Comparison of ENCODE assay signal across 20 cellular contexts in the genomic region with DNA sequence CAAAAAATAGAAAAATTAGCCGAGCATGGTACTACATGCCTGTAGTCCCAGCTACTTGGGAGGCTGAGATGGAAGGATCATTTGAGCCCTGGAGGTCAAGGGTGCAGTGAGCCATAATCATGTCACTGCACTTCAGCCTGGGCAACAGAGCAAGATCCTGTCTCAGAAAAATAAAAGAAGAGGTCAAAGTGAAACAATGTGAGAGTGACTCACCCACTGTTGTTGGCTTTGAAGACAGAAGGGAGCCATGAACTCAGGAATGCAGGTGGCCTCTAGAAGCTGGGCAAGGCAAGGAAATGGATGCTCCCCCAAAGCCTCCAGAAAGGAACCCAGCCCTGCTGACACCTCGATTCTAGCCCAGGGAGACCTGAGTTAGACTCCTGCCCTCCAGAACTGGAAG. TPM values are rescaled to one million over a fixed set of nuclear protein-coding genes. Genes with fewer than 3 reads are reported as not detected.
DNase-seq lines count a peak whose midpoint lies in the region; ATAC-seq and TF ChIP-seq lines count a peak whose summit lies in the region.
"Had no signal": no experiment of that assay in that cellular context is flagged by ENCODE, and none has a peak within 500 bp of the region (broad histone marks: within the 10 kb centered on the region; RNA-seq: fewer than 3 reads in every experiment).

No MANE protein-coding gene starts in this region.

- TF ChIP-seq CTCF in HCT116 (IDR thresholded peaks at IDR 0.05 in 2 of 3, conservative IDR thresholded peaks at IDR 0.05 in 1 of 3; ENCODE audit: borderline replicate concordance in 1 of 3, insufficient read depth in 1 of 3, low read depth in 2 of 3, low read length in 2 of 3) = no peak
- TF ChIP-seq CTCF in chondrocyte (IDR thresholded peaks at IDR 0.05) = no peak
- TF ChIP-seq CTCF in sigmoid colon (IDR thresholded peaks at IDR 0.05) = no peak
- TF ChIP-seq CTCF in endothelial cell (IDR thresholded peaks at IDR 0.05; ENCODE audit: unreplicated experiment) = no peak

- H4K20me1 ChIP-seq in HCT116 (ENCODE audit: insufficient read depth) = no peaks in the 10 kb centered on the region

- H4K91ac ChIP-seq in neuronal stem cell (ENCODE audit: low read depth, low read length, poor library complexity) = no peak overlapping the region

- H3K27ac ChIP-seq in HCT116 (ENCODE audit: low read depth, low read length) (no peak overlapping the region), sigmoid colon (no peak overlapping the region), neuronal stem cell (replicated peaks; ENCODE audit: low read length) (no peak overlapping the region)
- H3K27ac ChIP-seq: HL-60, PC-9, SJCRH30 had no signal

- no peak overlapping the region for H3K23ac ChIP-seq in neuronal stem cell (ENCODE audit: low read depth, low read length, poor library complexity)

- CTCF ChIA-PET in HCT116 (lab: Charles Lee) = no interaction called here

- H3K4me1 Mint-ChIP-seq in activated CD4-positive, alpha-beta T cell treated with anti-CD3 and anti-CD28 coated beads, Interleukin-2, amount 10 ng/mL, durations not matched to agents 24 days and 14 days = peaks cover 35% of the 10 kb centered on the region
- H3K4me1 Mint-ChIP-seq in chondrocyte (ENCODE audit: low read depth) = peaks cover 28% of the 10 kb centered on the region
- H3K4me1 Mint-ChIP-seq in endothelial cell (ENCODE audit: unreplicated experiment) = peaks cover 13% of the 10 kb centered on the region

- H3K9me3 Mint-ChIP-seq in activated CD4-positive, alpha-beta T cell treated with anti-CD3 and anti-CD28 coated beads, Interleukin-2, amount 10 ng/mL, durations not matched to agents 24 days and 14 days = no peaks in the 10 kb centered on the region
- H3K9me3 Mint-ChIP-seq in chondrocyte (ENCODE audit: low read depth) = no peaks in the 10 kb centered on the region
- no peaks in the 10 kb centered on the region for H3K9me3 Mint-ChIP-seq in endothelial cell (ENCODE audit: unreplicated experiment)
- H3K9me3 Mint-ChIP-seq: CD4-positive, CD25-positive, alpha-beta regulatory T cell had no signal

- H3K4me3 Mint-ChIP-seq in activated CD4-positive, alpha-beta T cell treated with anti-CD3 and anti-CD28 coated beads, Interleukin-2, amount 10 ng/mL, durations not matched to agents 24 days and 14 days = no peak overlapping the region
- H3K4me3 Mint-ChIP-seq in chondrocyte (ENCODE audit: unreplicated experiment) = no peak overlapping the region
- H3K4me3 Mint-ChIP-seq in endothelial cell (ENCODE audit: unreplicated experiment) = no peak overlapping the region

- H2AFZ ChIP-seq in HCT116 (ENCODE audit: low read depth, low read length, poor library complexity, severe bottlenecking) (no peak overlapping the region), neuronal stem cell (ENCODE audit: low read length) (no peak overlapping the region)
- H2AFZ ChIP-seq: PC-9 had no signal

- no peak overlapping the region for H2BK120ac ChIP-seq in neuronal stem cell (ENCODE audit: low read depth, low read length)

- no peak for ATAC-seq in HCT116

- no peaks in the 10 kb centered on the region for H3K27me3 Mint-ChIP-seq in activated CD4-positive, alpha-beta T cell treated with anti-CD3 and anti-CD28 coated beads, Interleukin-2, amount 10 ng/mL, durations not matched to agents 24 days and 14 days
- H3K27me3 Mint-ChIP-seq in chondrocyte (ENCODE audit: low read depth) = no peaks in the 10 kb centered on the region
- peaks cover 10% of the 10 kb centered on the region for H3K27me3 Mint-ChIP-seq in endothelial cell (ENCODE audit: unreplicated experiment)
- H3K27me3 Mint-ChIP-seq: CD4-positive, CD25-positive, alpha-beta regulatory T cell had no signal

- no peak overlapping the region for H3K4ac ChIP-seq in neuronal stem cell (ENCODE audit: low read length)

- H3K36me3 ChIP-seq in HCT116 (ENCODE audit: control insufficient read depth in 1 of 2, insufficient read depth in 2 of 2, low read length in 2 of 2) (peaks cover 2 to 8% of the 10 kb centered on the region in 2 experiments; a peak in 2 of 4 replicates), sigmoid colon (peaks cover 0 to 41% (median 15%) of the 10 kb centered on the region in 4 donors), neuronal stem cell (replicated peaks in 1 of 2; ENCODE audit: control insufficient read depth in 2 of 2, insufficient read depth in 2 of 2, low read length in 2 of 2) (peaks cover 9 to 52% of the 10 kb centered on the region in 2 donors)
- H3K36me3 ChIP-seq: SJCRH30 had no signal

- peaks cover 34% of the 10 kb centered on the region for H3K36me3 Mint-ChIP-seq in activated CD4-positive, alpha-beta T cell treated with anti-CD3 and anti-CD28 coated beads, Interleukin-2, amount 10 ng/mL, durations not matched to agents 24 days and 14 days (ENCODE audit: low read depth)
- H3K36me3 Mint-ChIP-seq in chondrocyte (ENCODE audit: low read depth) (peaks cover 13% of the 10 kb centered on the region), endothelial cell (ENCODE audit: low read depth, unreplicated experiment) (peaks cover 4% of the 10 kb centered on the region)

- no TSS peak for BruUV-seq in HCT116 (replicated peaks; lab: Mats Ljungman, UMichigan)

- TF ChIP-seq POLR2A in HCT116 (IDR thresholded peaks at IDR 0.05; ENCODE audit: borderline replicate concordance, extremely low read depth, insufficient read depth, insufficient read length) (no peak), sigmoid colon (IDR thresholded peaks at IDR 0.05) (no peak)

- H3K9me3 ChIP-seq in HCT116 (ENCODE audit: control insufficient read depth in 1 of 2, insufficient read depth in 1 of 2, low read depth in 1 of 2, low read length in 2 of 2) = no peaks in the 10 kb centered on the region
- H3K9me3 ChIP-seq in sigmoid colon = no peaks in the 10 kb centered on the region
- no peaks in the 10 kb centered on the region for H3K9me3 ChIP-seq in neuronal stem cell (replicated peaks in 1 of 2; ENCODE audit: control insufficient read depth in 2 of 2, insufficient read depth in 1 of 2, low read depth in 1 of 2, low read length in 2 of 2)
- H3K9me3 ChIP-seq: BE2C, Caco-2, SJCRH30 had no signal

- DNase-seq in activated CD4-positive, alpha-beta T cell treated with anti-CD3 and anti-CD28 coated beads, Interleukin-2, amount 10 ng/mL, durations not matched to agents 24 days and 14 days = no peak
- DNase-seq in activated CD4-positive, alpha-beta T cell treated with anti-CD3 and anti-CD28 coated beads for 4 hours = no peak
- no peak for DNase-seq in HCT116 (ENCODE audit: low read depth, low spot score)
- DNase-seq in chondrocyte (ENCODE audit: low spot score) = peak; percentile 13
- peak; percentile 26 for DNase-seq in sigmoid colon
- DNase-seq in neuronal stem cell (ENCODE audit: low spot score) = no peak
- DNase-seq in NCI-H524 treated with DMSO at 0.1 percent for 48 hours (lab: John Stamatoyannopoulos, UW) = no peak
- DNase-seq in endothelial cell (ENCODE audit: low spot score) = no peak
- DNase-seq: 8988T; BE2C; CD4-positive, CD25-positive, alpha-beta regulatory T cell; DMS153; NCI-H1105; NCI-H2081 treated with DMSO at 0.1 percent for 48 hours; NCI-H2227 treated with DMSO at 0.1 percent for 48 hours; NCI-H510A treated with DMSO at 0.1 percent for 48 hours; PC-9; SJCRH30 had no signal

- H3K27me3 ChIP-seq in HCT116 (ENCODE audit: insufficient read depth, low read length) = no peaks in the 10 kb centered on the region
- no peaks in the 10 kb centered on the region for H3K27me3 ChIP-seq in sigmoid colon
- H3K27me3 ChIP-seq in neuronal stem cell (ENCODE audit: control insufficient read depth in 3 of 3, insufficient read depth in 3 of 3, low read depth in 1 of 3, low read length in 3 of 3) = no peaks in the 10 kb centered on the region
- H3K27me3 ChIP-seq: BE2C, SJCRH30 had no signal

- POLR2A ChIA-PET in HCT116 (lab: Charles Lee) = no interaction called here

- H3K79me2 ChIP-seq in HCT116 (ENCODE audit: insufficient read depth, low read length) = peaks cover 57% of the 10 kb centered on the region

- no peak overlapping the region for H2AK5ac ChIP-seq in neuronal stem cell (ENCODE audit: low read depth, low read length)

- RAD21 ChIA-PET in HCT116 (lab: Charles Lee; ENCODE audit: low non-redundant PET in 1 of 2, low total read pairs in 2 of 2, uncharacterized antibody in 2 of 2, unreplicated experiment in 2 of 2) = no interaction called here

- H3K4me1 ChIP-seq in HCT116 (ENCODE audit: control insufficient read depth in 1 of 2, insufficient read depth in 2 of 2, low read length in 2 of 2) = peaks cover 5 to 35% of the 10 kb centered on the region in 2 experiments; a peak in 3 of 4 replicates
- H3K4me1 ChIP-seq in sigmoid colon = peaks cover 0 to 14% (median 10%) of the 10 kb centered on the region in 4 donors
- H3K4me1 ChIP-seq in neuronal stem cell (ENCODE audit: control insufficient read depth in 2 of 2, insufficient read depth in 1 of 2, low read depth in 1 of 2, low read length in 2 of 2) = peaks cover 5% of the 10 kb centered on the region in 2 donors
- H3K4me1 ChIP-seq: BE2C had no signal

- H2BK12ac ChIP-seq in neuronal stem cell (ENCODE audit: low read length) = no peak overlapping the region

- no peak overlapping the region for H2BK5ac ChIP-seq in neuronal stem cell (ENCODE audit: low read length)

- H3K14ac ChIP-seq in neuronal stem cell (ENCODE audit: low read length) = no peak overlapping the region

- 90 to 95% methylated on average over 2 of the region's 2 CpGs for WGBS in sigmoid colon, 2 donors
- no CpG with 5 or more reads among the region's 2 CpGs for WGBS in neuronal stem cell (ENCODE audit: extremely low coverage in 2 of 2, insufficient read length in 2 of 2, insufficient replicate concordance in 1 of 2), 2 donors

- H3K9me2 ChIP-seq in HCT116 (ENCODE audit: insufficient read depth) = no peaks in the 10 kb centered on the region

- no peak overlapping the region for H3K18ac ChIP-seq in neuronal stem cell (ENCODE audit: low read length)

- H3K4me2 ChIP-seq in HCT116 (ENCODE audit: low read length) (peak overlapping the region; percentile 29), neuronal stem cell (ENCODE audit: insufficient read depth, low read length, poor library complexity, severe bottlenecking) (no peak overlapping the region)
- H3K4me2 ChIP-seq: PC-9 had no signal

- no peak for TF ChIP-seq RAD21 in HCT116 (IDR thresholded peaks at IDR 0.05; ENCODE audit: low read depth)

- H3K79me1 ChIP-seq in neuronal stem cell (ENCODE audit: low read depth, low read length) = peaks cover 2% of the 10 kb centered on the region

- no peak for TF ChIP-seq EP300 in sigmoid colon (IDR thresholded peaks at IDR 0.05)

- no peak overlapping the region for H3K9ac ChIP-seq in HCT116 (ENCODE audit: low read length)
- H3K9ac ChIP-seq in neuronal stem cell (ENCODE audit: low read depth, low read length, poor library complexity) = no peak overlapping the region

- no peak overlapping the region for H2BK15ac ChIP-seq in neuronal stem cell (ENCODE audit: low read length)

- intact Hi-C loops in activated CD4-positive, alpha-beta T cell treated with anti-CD3 and anti-CD28 coated beads, Interleukin-2, amount 10 ng/mL, durations not matched to agents 24 days and 14 days (cut with micrococcal nuclease) = no loop called here
- intact Hi-C loops in HCT116 (cut with micrococcal nuclease) = loop anchor here (2.0 kb wide), 1 partner anchor 60 kb away; no protein-coding TSS in a partner anchor
- intact Hi-C loops in sigmoid colon (cut with DNase I) = no loop called here

- H4K8ac ChIP-seq in neuronal stem cell (ENCODE audit: low read depth, low read length) = no peak overlapping the region

- no peak overlapping the region for H3K4me3 ChIP-seq in HCT116 (replicated peaks in 1 of 2; ENCODE audit: low read depth in 1 of 2, low read length in 2 of 2)
- H3K4me3 ChIP-seq in sigmoid colon = no peak overlapping the region
- H3K4me3 ChIP-seq in neuronal stem cell (ENCODE audit: low read length in 2 of 2) = no peak overlapping the region
- H3K4me3 ChIP-seq: PC-9, SJCRH30 had no signal

- H3K27ac Mint-ChIP-seq in activated CD4-positive, alpha-beta T cell treated with anti-CD3 and anti-CD28 coated beads, Interleukin-2, amount 10 ng/mL, durations not matched to agents 24 days and 14 days = peak overlapping the region; percentile 39
- no peak overlapping the region for H3K27ac Mint-ChIP-seq in chondrocyte (ENCODE audit: unreplicated experiment)
- no peak overlapping the region for H3K27ac Mint-ChIP-seq in endothelial cell (ENCODE audit: unreplicated experiment)

RNA-seq across cellular contexts. Expression of a gene that starts 3.7 kb away (rescaled TPM):
- 93.4 and 98.6 TPM in 2 replicates for total RNA-seq in activated CD4-positive, alpha-beta T cell treated with anti-CD3 and anti-CD28 coated beads, Interleukin-2, amount 10 ng/mL, durations not matched to agents 24 days and 14 days
- 69.8 TPM for total RNA-seq in HCT116 (2021; ENCODE audit: unreplicated experiment)
- polyA plus RNA-seq in HCT116 (2012) = 59.0 and 66.6 TPM in 2 replicates
- total RNA-seq in chondrocyte = 107 to 166 TPM (median 110 TPM) in 3 replicates
- total RNA-seq in sigmoid colon = 10 to 100 TPM; 26.4 to 39.4 (median 35.0) TPM
- polyA plus RNA-seq in sigmoid colon = 10 to 100 TPM; 16.0 to 65.7 (median 16.2) TPM
- polyA plus RNA-seq in neuronal stem cell (2013, experiment 1 of 2) = 21.6 TPM
- 22.1 TPM for polyA plus RNA-seq in neuronal stem cell (2013, experiment 2 of 2)
- total RNA-seq in endothelial cell (ENCODE audit: unreplicated experiment) = 55.3 TPM

RNA-seq across cellular contexts. Expression of a gene that starts 22.4 kb away (rescaled TPM):
- total RNA-seq in activated CD4-positive, alpha-beta T cell treated with anti-CD3 and anti-CD28 coated beads, Interleukin-2, amount 10 ng/mL, durations not matched to agents 24 days and 14 days = 13.9 and 14.1 TPM in 2 replicates
- 40.0 TPM for total RNA-seq in HCT116 (2021; ENCODE audit: unreplicated experiment)
- 27.0 and 35.6 TPM in 2 replicates for polyA plus RNA-seq in HCT116 (2012)
- total RNA-seq in chondrocyte = 14.0 to 31.8 TPM (median 16.3 TPM) in 3 replicates
- 10 to 100 TPM; 16.8 to 23.3 (median 18.1) TPM for total RNA-seq in sigmoid colon
- 10 to 100 TPM; 12.4 to 16.2 (median 13.4) TPM for polyA plus RNA-seq in sigmoid colon
- 79.9 TPM for polyA plus RNA-seq in neuronal stem cell (2013, experiment 1 of 2)
- polyA plus RNA-seq in neuronal stem cell (2013, experiment 2 of 2) = 78.2 TPM
- total RNA-seq in endothelial cell (ENCODE audit: unreplicated experiment) = 32.5 TPM

RNA-seq across cellular contexts. Expression of a gene that starts 42.4 kb away (rescaled TPM):
- total RNA-seq in activated CD4-positive, alpha-beta T cell treated with anti-CD3 and anti-CD28 coated beads, Interleukin-2, amount 10 ng/mL, durations not matched to agents 24 days and 14 days = 314 and 326 TPM in 2 replicates
- total RNA-seq in HCT116 (2021; ENCODE audit: unreplicated experiment) = 187 TPM
- 262 and 288 TPM in 2 replicates for polyA plus RNA-seq in HCT116 (2012)
- total RNA-seq in chondrocyte = 473 to 494 TPM (median 478 TPM) in 3 replicates
- 100 to 1,000 TPM; 244 to 428 (median 382) TPM for total RNA-seq in sigmoid colon
- 100 to 1,000 TPM; 366 to 688 (median 635) TPM for polyA plus RNA-seq in sigmoid colon
- 668 TPM for polyA plus RNA-seq in neuronal stem cell (2013, experiment 1 of 2)
- 664 TPM for polyA plus RNA-seq in neuronal stem cell (2013, experiment 2 of 2)
- 379 TPM for total RNA-seq in endothelial cell (ENCODE audit: unreplicated experiment)

RNA-seq across cellular contexts. Expression of a gene that starts 49.4 kb away (rescaled TPM):
- 1.1 and 1.4 TPM in 2 replicates for total RNA-seq in activated CD4-positive, alpha-beta T cell treated with anti-CD3 and anti-CD28 coated beads, Interleukin-2, amount 10 ng/mL, durations not matched to agents 24 days and 14 days
- total RNA-seq in HCT116 (2021; ENCODE audit: unreplicated experiment) (0.59 TPM), chondrocyte (180 to 235 TPM (median 182 TPM) in 3 replicates), sigmoid colon (100 to 1,000 TPM; 156 to 350 (median 279) TPM), endothelial cell (ENCODE audit: unreplicated experiment) (2.1 TPM)
- polyA plus RNA-seq in HCT116 (2012) = 0.20 and 0.21 TPM in 2 replicates
- polyA plus RNA-seq in sigmoid colon = 10 to 100 TPM in 1 of 3 donors, 1 to 10 TPM in 2; 4.8 to 50.9 (median 5.3) TPM
- 3.0 TPM for polyA plus RNA-seq in neuronal stem cell (2013, experiment 1 of 2)
- 2.9 TPM for polyA plus RNA-seq in neuronal stem cell (2013, experiment 2 of 2)

RNA-seq across cellular contexts. Expression of a gene that starts 57.5 kb away (rescaled TPM):
- 13.4 and 13.9 TPM in 2 replicates for total RNA-seq in activated CD4-positive, alpha-beta T cell treated with anti-CD3 and anti-CD28 coated beads, Interleukin-2, amount 10 ng/mL, durations not matched to agents 24 days and 14 days
- 6.7 TPM for total RNA-seq in HCT116 (2021; ENCODE audit: unreplicated experiment)
- 4.4 and 4.8 TPM in 2 replicates for polyA plus RNA-seq in HCT116 (2012)
- total RNA-seq in chondrocyte = 1.2 to 1.9 TPM (median 1.3 TPM) in 3 replicates
- total RNA-seq in sigmoid colon = 1 to 10 TPM; 1.6 to 5.3 (median 3.8) TPM
- polyA plus RNA-seq in sigmoid colon = 10 to 100 TPM in 1 of 3 donors, 1 to 10 TPM in 2; 2.4 to 12.7 (median 6.7) TPM
- polyA plus RNA-seq in neuronal stem cell (2013, experiment 1 of 2) = 3.8 TPM
- 3.7 TPM for polyA plus RNA-seq in neuronal stem cell (2013, experiment 2 of 2)
- 1.4 TPM for total RNA-seq in endothelial cell (ENCODE audit: unreplicated experiment)

Comparison
In these comparisons a context has a peak if more than half of its experiments do, and no peak if none do; other contexts are left out.
1. DNase-seq: peak in chondrocyte (single experiment) and sigmoid colon (single experiment); none in activated CD4-positive, alpha-beta T cell treated with anti-CD3 and anti-CD28 coated beads, Interleukin-2, amount 10 ng/mL, durations not matched to agents 24 days and 14 days (single experiment), activated CD4-positive, alpha-beta T cell treated with anti-CD3 and anti-CD28 coated beads for 4 hours (0 of 2), HCT116 (single experiment), neuronal stem cell (single experiment), NCI-H524 treated with DMSO at 0.1 percent for 48 hours (single experiment) and endothelial cell (single experiment).